Comparison of ENCODE assay signal across 29 cellular contexts in the genomic region with DNA sequence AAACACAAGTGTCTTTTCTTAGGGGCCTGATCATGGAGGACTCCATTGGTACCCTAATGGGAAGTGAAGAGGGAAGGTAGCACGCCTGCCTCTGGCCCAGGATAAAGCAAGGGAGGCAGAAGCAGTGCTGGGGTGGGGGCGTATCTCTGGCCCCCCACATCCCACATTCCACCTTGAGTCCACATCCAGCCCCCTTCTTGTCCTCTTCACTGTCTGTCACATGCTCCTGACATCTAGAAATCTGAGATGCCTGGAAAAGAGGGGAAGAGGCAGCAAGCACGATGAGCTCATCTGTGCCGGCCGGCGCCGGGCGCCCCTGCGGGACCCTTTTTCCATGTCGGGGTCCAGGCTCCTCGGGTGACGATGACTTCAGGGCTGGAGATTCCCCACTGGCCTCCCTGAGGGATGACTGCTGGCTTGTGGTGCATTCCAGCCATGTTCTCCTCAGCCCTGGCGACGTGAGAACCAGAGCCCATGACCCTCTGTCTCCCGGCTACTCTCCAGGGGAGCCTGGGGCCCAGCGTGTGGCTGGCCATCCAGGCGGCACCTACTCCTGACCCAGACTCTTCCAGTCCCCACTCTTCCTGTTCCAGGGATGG.
"Had no signal": no experiment of that assay in that cellular context is flagged by ENCODE, and none has a peak within 500 bp of the region (broad histone marks: within the 10 kb centered on the region; RNA-seq: fewer than 3 reads in every experiment).

No MANE protein-coding gene starts in this region.

- H3K27ac Mint-ChIP-seq: immature natural killer cell; mesothelial cell of epicardium; natural killer cell; nephron progenitor cell; neural progenitor cell; stimulated activated naive B cell treated with anti-CD40 and anti-IgM and Interleukin-4, amounts not matched to agents 10 μg/mL and 1 μg/mL and 100 μg/mL, for 72 hours had no signal

- H3K9me3 Mint-ChIP-seq: mesothelial cell of epicardium, nephron progenitor cell, neural progenitor cell had no signal

- H3K9me3 ChIP-seq: lower lobe of right lung, neutrophil, psoas muscle, right lobe of liver, stomach, testis, thyroid gland, transverse colon, upper lobe of right lung had no signal

- H3K4me3 ChIP-seq: heart left ventricle, lower lobe of right lung, neural progenitor cell, psoas muscle, right lobe of liver, skin epidermis, stomach, testis, thyroid gland, transverse colon, upper lobe of right lung had no signal

- H3K27ac ChIP-seq: heart left ventricle, lower lobe of right lung, neural progenitor cell, neutrophil, parathyroid adenoma, psoas muscle, right lobe of liver, skin epidermis, stomach, testis, thyroid gland, transverse colon, upper lobe of right lung had no signal

- H3K36me3 Mint-ChIP-seq: immature natural killer cell; mesothelial cell of epicardium; natural killer cell; neural progenitor cell; stimulated activated naive B cell treated with anti-CD40 and anti-IgM and Interleukin-4, amounts not matched to agents 10 μg/mL and 1 μg/mL and 100 μg/mL, for 72 hours had no signal

- H3K4me1 ChIP-seq: lower lobe of right lung, neural progenitor cell, parathyroid adenoma, psoas muscle, right lobe of liver, stomach, testis, transverse colon, upper lobe of right lung had no signal

- H3K27me3 ChIP-seq: heart left ventricle, neural progenitor cell, right lobe of liver, stomach, testis, thyroid gland, transverse colon, upper lobe of right lung had no signal

- H3K9ac ChIP-seq: neural progenitor cell, parathyroid adenoma had no signal

- H3K4me3 Mint-ChIP-seq: immature natural killer cell; mesothelial cell of epicardium; naive B cell; natural killer cell; nephron progenitor cell; neural progenitor cell; stimulated activated naive B cell treated with anti-CD40 and anti-IgM and Interleukin-4, amounts not matched to agents 10 μg/mL and 1 μg/mL and 100 μg/mL, for 72 hours had no signal

- DNase-seq: heart left ventricle; hypothalamus; immature natural killer cell; lower lobe of right lung; mammary epithelial cell; mesendoderm; naive B cell; natural killer cell; nephron progenitor cell; occipital lobe; psoas muscle; right lobe of liver; stimulated activated CD4-positive, alpha-beta T cell treated with anti-CD3 and anti-CD28 coated beads, Interleukin-12 subunit alpha, Interleukin-12 subunit beta, amount 100 ng/mL, for 4 hours; stimulated activated CD4-positive, alpha-beta T cell treated with anti-CD3 and anti-CD28 coated beads, Interleukin-15, amount 100 ng/mL, for 24 hours; stimulated activated CD4-positive, alpha-beta T cell treated with anti-CD3 and anti-CD28 coated beads, Interleukin-2, amount 100 ng/mL, for 24 hours; stimulated activated CD4-positive, alpha-beta T cell treated with anti-CD3 and anti-CD28 coated beads, Interleukin-4, amount 100 ng/mL, for 1 hour; stimulated activated naive B cell treated with anti-CD40 and anti-IgM and Interleukin-4, amounts not matched to agents 10 μg/mL and 1 μg/mL and 100 μg/mL, for 72 hours; stimulated activated naive CD8-positive, alpha-beta T cell treated with anti-CD3 and anti-CD28 coated beads, Interleukin-15, Interleukin-2, amounts not matched to agents 100 U/mL and 50 U/mL, for 24 hours; stomach; testis; thyroid gland; transverse colon; upper lobe of right lung had no signal

- ATAC-seq: left lobe of liver; lower lobe of right lung; natural killer cell; psoas muscle; right lobe of liver; stimulated activated naive B cell treated with anti-CD40 and anti-IgM and Interleukin-4, amounts not matched to agents 10 μg/mL and 1 μg/mL and 100 μg/mL, for 72 hours; stimulated activated naive CD8-positive, alpha-beta T cell treated with anti-CD3 and anti-CD28 coated beads, Interleukin-15, Interleukin-2, amounts not matched to agents 100 U/mL and 50 U/mL, for 24 hours; upper lobe of right lung had no signal

- H3K36me3 ChIP-seq: heart left ventricle, lower lobe of right lung, neural progenitor cell, neutrophil, right lobe of liver, stomach, thyroid gland, transverse colon, upper lobe of right lung had no signal

- H3K4me1 Mint-ChIP-seq: immature natural killer cell; naive B cell; natural killer cell; nephron progenitor cell; neural progenitor cell; stimulated activated naive B cell treated with anti-CD40 and anti-IgM and Interleukin-4, amounts not matched to agents 10 μg/mL and 1 μg/mL and 100 μg/mL, for 72 hours had no signal
